27 cellular contexts compared by ENCODE assay signal in the genomic region with DNA sequence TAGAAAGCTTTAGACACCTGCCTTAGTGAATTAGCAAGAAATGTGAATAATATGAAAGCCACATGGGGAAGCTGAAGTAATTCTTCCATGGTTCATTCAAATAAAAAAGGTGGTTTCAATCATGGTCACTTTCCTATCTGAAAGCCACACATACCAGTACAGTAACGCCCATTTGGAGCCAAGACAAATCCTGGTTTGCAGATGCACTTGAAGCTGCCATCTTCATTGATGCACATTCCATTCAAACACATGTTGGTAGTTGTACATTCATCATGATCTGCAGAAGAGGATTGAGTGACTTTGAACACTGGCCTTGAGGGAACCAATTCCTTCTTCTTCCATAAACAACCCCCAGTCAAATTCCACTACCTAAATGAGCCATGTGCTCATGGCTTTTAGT.
"Had no signal": no experiment of that assay in that cellular context is flagged by ENCODE, and none has a peak within 500 bp of the region (broad histone marks: within the 10 kb centered on the region; RNA-seq: fewer than 3 reads in every experiment).

No MANE protein-coding gene starts in this region.

- H3K27me3 ChIP-seq: body of pancreas, breast epithelium, Peyer's patch, SJSA1 had no signal

- H3K4me2 ChIP-seq: SK-N-SH had no signal

- H3K9ac ChIP-seq: SK-N-SH had no signal

- H3K4me1 ChIP-seq: body of pancreas, breast epithelium, Peyer's patch, SJSA1 had no signal

- H3K36me3 ChIP-seq: breast epithelium, Peyer's patch, SJSA1 had no signal

- H3K9me3 ChIP-seq: body of pancreas, breast epithelium, Peyer's patch, SJSA1, SK-N-SH had no signal

- H3K27ac ChIP-seq: body of pancreas, breast epithelium, Peyer's patch, SJSA1 had no signal

- ATAC-seq: activated CD8-positive, alpha-beta T cell treated with anti-CD3 and anti-CD28 coated beads for 36 hours; activated naive CD4-positive, alpha-beta T cell treated with anti-CD3 and anti-CD28 coated beads, Interleukin-2, amount 50 U/mL, for 72 hours; activated T-cell treated with anti-CD3 and anti-CD28 coated beads, Interleukin-2, amount 50 U/mL, for 72 hours; activated T-helper 17 cell treated with anti-CD3 and anti-CD28 coated beads, Interleukin-2, amount 50 U/mL, for 72 hours; body of pancreas; PC-3 had no signal

- H3K4me3 ChIP-seq: body of pancreas, breast epithelium, Peyer's patch, SJSA1 had no signal

- DNase-seq: activated CD4-positive, alpha-beta T cell treated with anti-CD3 and anti-CD28 coated beads, Interleukin-2, amount 10 ng/mL, durations not matched to agents 24 days and 14 days; activated CD4-positive, alpha-beta T cell treated with anti-CD3 and anti-CD28 coated beads, Interleukin-2, amount 50 U/mL, for 4 hours; activated CD8-positive, alpha-beta T cell treated with anti-CD3 and anti-CD28 coated beads for 36 hours; activated effector memory CD4-positive, alpha-beta T cell treated with anti-CD3 and anti-CD28 coated beads, Interleukin-2, amount 50 U/mL, for 16 hours; activated naive CD4-positive, alpha-beta T cell treated with anti-CD3 and anti-CD28 coated beads for 36 hours; activated T-cell treated with anti-CD3 and anti-CD28 coated beads, Interleukin-2, amount 50 U/mL, for 1 hour; activated T-cell treated with anti-CD3 and anti-CD28 coated beads, Interleukin-2, amount 50 U/mL, for 72 hours; anterior cingulate cortex; body of pancreas; caudate nucleus; cerebellar nuclear complex; Karpas-422; NCI-H1105; NCI-H1417 treated with DMSO at 0.1 percent for 48 hours; NCI-H187 treated with DMSO at 0.1 percent for 48 hours; NCI-H2081; NCI-H345; NCI-H524 treated with DMSO at 0.1 percent for 48 hours; PC-3; Peyer's patch; RPMI8226; SHP77 treated with DMSO at 0.1 percent for 48 hours; SK-N-SH had no signal
